Comparison of ENCODE assay signal across 25 cellular contexts in genomic region chr16:84692451-84692850, GRCh38. TPM values are rescaled to one million over a fixed set of nuclear protein-coding genes. Genes with fewer than 3 reads are reported as not detected.
DNase-seq lines count a peak whose midpoint lies in the region; ATAC-seq and TF ChIP-seq lines count a peak whose summit lies in the region.
"Had no signal": no experiment of that assay in that cellular context is flagged by ENCODE, and none has a peak within 500 bp of the region (broad histone marks: within the 10 kb centered on the region; RNA-seq: fewer than 3 reads in every experiment).

No MANE protein-coding gene starts in this region.

- intact Hi-C loops in lower leg skin (cut with DNase I; ENCODE audit: low total_unique reads) = no loop called here

- H3K9me3 Mint-ChIP-seq in stimulated activated memory B cell treated with anti-CD40 and anti-IgM and Interleukin-4, amounts not matched to agents 10 μg/mL and 1 μg/mL and 100 μg/mL, for 72 hours = peaks cover 3% of the 10 kb centered on the region
- H3K9me3 Mint-ChIP-seq: activated CD8-positive, alpha-beta T cell treated with anti-CD3 and anti-CD28 coated beads for 36 hours; activated T-cell treated with anti-CD3 and anti-CD28 coated beads, Interleukin-2, amount 50 U/mL, for 24 hours; CD4-positive, alpha-beta T cell; nephron had no signal

- peak overlapping the region; percentile 60 for H3K27ac ChIP-seq in HL-60 (replicated peaks)
- H3K27ac ChIP-seq: ascending aorta had no signal

- no peak overlapping the region for H3K4me3 Mint-ChIP-seq in stimulated activated memory B cell treated with anti-CD40 and anti-IgM and Interleukin-4, amounts not matched to agents 10 μg/mL and 1 μg/mL and 100 μg/mL, for 72 hours
- H3K4me3 Mint-ChIP-seq: activated CD8-positive, alpha-beta T cell treated with anti-CD3 and anti-CD28 coated beads for 36 hours; activated T-cell treated with anti-CD3 and anti-CD28 coated beads, Interleukin-2, amount 50 U/mL, for 24 hours; CD4-positive, alpha-beta T cell; endodermal cell; nephron had no signal

- no peak for ATAC-seq in stimulated activated memory B cell treated with anti-CD40 and anti-IgM and Interleukin-4, amounts not matched to agents 10 μg/mL and 1 μg/mL and 100 μg/mL, for 72 hours
- ATAC-seq: activated CD8-positive, alpha-beta T cell treated with anti-CD3 and anti-CD28 coated beads for 36 hours; Panc1 had no signal

- 74 to 75% methylated on average over 5 of the region's 5 CpGs for WGBS in lower leg skin, 2 donors

- POLR2A ChIA-PET in GM10248 (lab: Yijun Ruan, JAX) = no interaction called here

- no peaks in the 10 kb centered on the region for H3K27me3 Mint-ChIP-seq in stimulated activated memory B cell treated with anti-CD40 and anti-IgM and Interleukin-4, amounts not matched to agents 10 μg/mL and 1 μg/mL and 100 μg/mL, for 72 hours
- H3K27me3 Mint-ChIP-seq: CD4-positive, alpha-beta T cell; progenitor cell of endocrine pancreas had no signal

- peaks cover 4% of the 10 kb centered on the region for H3K36me3 Mint-ChIP-seq in stimulated activated memory B cell treated with anti-CD40 and anti-IgM and Interleukin-4, amounts not matched to agents 10 μg/mL and 1 μg/mL and 100 μg/mL, for 72 hours

- no peak for TF ChIP-seq POLR2A in lower leg skin (IDR thresholded peaks at IDR 0.05)

- H3K4me3 ChIP-seq in HL-60 (replicated peaks; ENCODE audit: insufficient read depth, low read length) (no peak overlapping the region), fibroblast of pulmonary artery (replicated peaks; ENCODE audit: low read depth, low read length) (no peak overlapping the region), lower leg skin (ENCODE audit: low read depth, poor library complexity, severe bottlenecking) (no peak overlapping the region)
- H3K4me3 ChIP-seq: ascending aorta, smooth muscle cell had no signal

- CTCF ChIA-PET in GM10248 (lab: Yijun Ruan, JAX) = interaction anchor here (2.6 to 3.7 kb wide), 2 partner anchors 33 to 45 kb away, joined by 8 to 17 read pairs; no protein-coding TSS in a partner anchor

- no peaks in the 10 kb centered on the region for H3K27me3 ChIP-seq in HL-60 (ENCODE audit: insufficient read depth, poor library complexity, severe bottlenecking)
- H3K27me3 ChIP-seq: ascending aorta had no signal

- no peak for TF ChIP-seq CTCF in HL-60 (IDR thresholded peaks at IDR 0.05; ENCODE audit: insufficient read depth, low read length)
- no peak for TF ChIP-seq CTCF in fibroblast of pulmonary artery (IDR thresholded peaks at IDR 0.05; ENCODE audit: low read length, missing control alignments)
- TF ChIP-seq CTCF in lower leg skin (IDR thresholded peaks at IDR 0.05) = no peak
- TF ChIP-seq CTCF in GM10248 (IDR thresholded peaks at IDR 0.05; ENCODE audit: control extremely low read depth, extremely low read depth, low read depth, missing control alignments) = no peak

- peak; percentile 36 to 46 for DNase-seq in AML-193 (lab: John Stamatoyannopoulos, UW)
- peak; percentile 57 to 70 for DNase-seq in HL-60 (ENCODE audit: low read depth in 1 of 2, low spot score in 1 of 2)
- DNase-seq in SKM-1 (lab: John Stamatoyannopoulos, UW; ENCODE audit: unreplicated experiment) = peak; percentile 49
- DNase-seq in fibroblast of pulmonary artery (ENCODE audit: low read depth) = peak; percentile 91
- DNase-seq in lower leg skin (ENCODE audit: low spot score in 2 of 2) = no peak
- no peak for DNase-seq in GM10248 (ENCODE audit: extremely low spot score)
- DNase-seq in cerebellar nuclear complex (lab: John Stamatoyannopoulos, UW) = no peak
- DNase-seq: activated CD4-positive, CD25-positive, alpha-beta regulatory T cell; activated CD8-positive, alpha-beta T cell treated with anti-CD3 and anti-CD28 coated beads for 36 hours; activated naive CD4-positive, alpha-beta T cell treated with anti-CD3 and anti-CD28 coated beads, Interleukin-2, amount 50 U/mL, for 16 hours; activated T-cell treated with anti-CD3 and anti-CD28 coated beads, Interleukin-2, amount 50 U/mL, for 24 hours; CD4-positive, alpha-beta T cell; DMS79; endodermal cell; islet precursor cell; NCI-H1436 treated with DMSO at 0.1 percent for 48 hours; NCI-H2171; NCI-H69; stimulated activated CD4-positive, alpha-beta T cell treated with anti-CD3 and anti-CD28 coated beads, Interleukin-4, amount 100 ng/mL, for 24 hours had no signal

- peaks cover 18% of the 10 kb centered on the region for H3K4me1 Mint-ChIP-seq in stimulated activated memory B cell treated with anti-CD40 and anti-IgM and Interleukin-4, amounts not matched to agents 10 μg/mL and 1 μg/mL and 100 μg/mL, for 72 hours

- no peak overlapping the region for H3K27ac Mint-ChIP-seq in stimulated activated memory B cell treated with anti-CD40 and anti-IgM and Interleukin-4, amounts not matched to agents 10 μg/mL and 1 μg/mL and 100 μg/mL, for 72 hours
- H3K27ac Mint-ChIP-seq: activated CD8-positive, alpha-beta T cell treated with anti-CD3 and anti-CD28 coated beads for 36 hours; activated T-cell treated with anti-CD3 and anti-CD28 coated beads, Interleukin-2, amount 50 U/mL, for 24 hours; CD4-positive, alpha-beta T cell; endodermal cell had no signal

RNA-seq across cellular contexts. Expression of gene USP10, which starts 7.3 kb away (rescaled TPM):
- 10 to 100 TPM; 54.3 to 69.0 (median 60.7) TPM for total RNA-seq in lower leg skin

RNA-seq across cellular contexts. Expression of gene KLHL36, which starts 44.1 kb away (rescaled TPM):
- total RNA-seq in lower leg skin = 10 to 100 TPM; 49.0 to 73.0 (median 65.8) TPM

Comparison
In these comparisons a context has a peak if more than half of its experiments do, and no peak if none do; other contexts are left out.
1. DNase-seq: peak in AML-193 (2 of 2), HL-60 (2 of 2), SKM-1 (single experiment) and fibroblast of pulmonary artery (single experiment); none in lower leg skin (0 of 2), GM10248 (single experiment) and cerebellar nuclear complex (0 of 2).